In genomic region chr12:31589582-31589895, GRCh38 we compare ENCODE assay signal across 1 cellular context.
TF ChIP-seq lines count a peak whose summit lies in the region.

No MANE protein-coding gene starts in this region.

TF ChIP-seq in GM12878, 131 proteins besides CTCF, POLR2A, EP300 and RAD21 (continued from another document):
- no peak for TF ChIP-seq IRF3 (IDR thresholded peaks at IDR 0.05)
- no peak for TF ChIP-seq MYC (IDR thresholded peaks at IDR 0.05; ENCODE audit: insufficient read depth, insufficient read length, insufficient replicate concordance, low read length, severe bottlenecking)
- TF ChIP-seq E2F4 (IDR thresholded peaks at IDR 0.05; ENCODE audit: low read depth, low read length), result no peak
- TF ChIP-seq NFIC (IDR thresholded peaks at IDR 0.05; ENCODE audit: low read depth, low read length), result 0 out of 2 replicates have a peak, but pooled peaks have one; percentile 23
- no peak for TF ChIP-seq MYB (IDR thresholded peaks at IDR 0.05; ENCODE audit: borderline replicate concordance, low read depth, low read length)
- no peak for TF ChIP-seq FOXK2 (IDR thresholded peaks at IDR 0.05)
- TF ChIP-seq TAF1 (IDR thresholded peaks at IDR 0.05; ENCODE audit: borderline replicate concordance, low read depth, low read length), result peak; percentile 57; the same call in 1 of the 2 replicates
- TF ChIP-seq POU2F2 (IDR thresholded peaks at IDR 0.05; ENCODE audit: borderline replicate concordance, low read depth, low read length), result no peak
- TF ChIP-seq BHLHE40 (IDR thresholded peaks at IDR 0.05; ENCODE audit: borderline replicate concordance in 1 of 2, low read depth in 2 of 2, low read length in 1 of 2), result no peak
- TF ChIP-seq PAX8 (IDR thresholded peaks at IDR 0.05), result no peak
- TF ChIP-seq PML (IDR thresholded peaks at IDR 0.05; ENCODE audit: low read length), result 0 out of 2 replicates have a peak, but pooled peaks have one; percentile 19
- TF ChIP-seq SREBF1 (IDR thresholded peaks at IDR 0.05; ENCODE audit: low read length), result no peak
